8 cellular contexts compared by ENCODE assay signal in the genomic region with DNA sequence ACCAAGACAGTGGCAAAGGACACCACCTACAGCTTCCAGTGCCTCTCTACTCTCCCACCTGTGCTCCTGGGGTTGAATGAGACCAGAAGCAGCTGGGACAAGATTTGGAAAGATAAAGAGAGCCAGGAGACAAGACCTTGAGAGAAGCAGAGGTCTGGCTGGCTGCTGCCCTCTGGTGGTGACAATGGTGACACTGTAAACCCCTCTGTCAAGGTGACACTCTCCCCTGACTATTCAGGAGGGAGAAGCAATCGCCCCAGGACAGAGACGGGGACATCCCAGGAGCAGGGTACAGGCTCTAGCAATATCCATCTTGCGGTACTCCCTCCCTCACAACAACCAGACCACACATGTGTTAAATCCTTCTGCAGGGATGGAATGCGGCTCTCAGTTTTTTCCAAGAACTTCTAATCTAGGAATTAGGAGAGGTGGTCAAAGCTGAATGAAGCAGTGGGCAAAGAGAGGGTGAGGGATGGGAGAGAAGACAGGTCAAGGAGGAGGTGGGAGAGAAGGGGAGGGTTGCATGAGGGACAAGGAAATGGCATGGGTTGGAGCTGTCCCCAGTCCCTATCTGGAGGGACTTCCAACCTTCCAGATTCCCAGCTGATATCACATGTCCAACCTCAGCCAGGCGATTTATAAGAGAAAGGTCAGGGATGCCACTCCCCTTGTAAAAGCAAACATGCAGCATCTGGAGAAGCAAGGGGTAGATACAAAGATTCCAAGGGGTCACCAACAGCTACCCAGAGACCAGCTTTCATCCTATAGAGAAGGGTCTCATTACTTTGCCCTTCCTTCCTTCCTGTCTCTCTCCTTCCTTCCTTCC. TPM values are rescaled to one million over a fixed set of nuclear protein-coding genes. Genes with fewer than 3 reads are reported as not detected.
A peak's percentile ranks its signal among the peaks of the same experiment; 100 is the strongest.
DNase-seq lines count a peak whose midpoint lies in the region; ATAC-seq and TF ChIP-seq lines count a peak whose summit lies in the region.

No MANE protein-coding gene starts in this region.

- no peaks in the 10 kb centered on the region for H3K36me3 ChIP-seq in thoracic aorta

- H3K27ac ChIP-seq in thoracic aorta, result no peak overlapping the region

- peaks cover 15% of the 10 kb centered on the region for H3K36me3 Mint-ChIP-seq in activated T-helper 1 cell treated with anti-CD3 and anti-CD28 coated beads, Interleukin-12 subunit alpha, Interleukin-12 subunit beta, Interleukin-2, Interleukin-4 antibody, amounts not matched to agents 30 ng/mL and 10 ng/mL and 1 ng/mL, durations not matched to agents 14 hours and 24 hours and 36 hours (ENCODE audit: low read depth)

- no peaks in the 10 kb centered on the region for H3K9me3 ChIP-seq in thoracic aorta

- peaks cover 39% of the 10 kb centered on the region for H3K27me3 Mint-ChIP-seq in activated T-helper 1 cell treated with anti-CD3 and anti-CD28 coated beads, Interleukin-12 subunit alpha, Interleukin-12 subunit beta, Interleukin-2, Interleukin-4 antibody, amounts not matched to agents 30 ng/mL and 10 ng/mL and 1 ng/mL, durations not matched to agents 14 hours and 24 hours and 36 hours (ENCODE audit: insufficient read depth)

- peak; percentile 92 for TF ChIP-seq CTCF in fibroblast of pulmonary artery (IDR thresholded peaks at IDR 0.05; ENCODE audit: low read length, missing control alignments)
- TF ChIP-seq CTCF in thoracic aorta (IDR thresholded peaks at IDR 0.05), result peak; percentile 82

- H3K27ac Mint-ChIP-seq in activated T-helper 1 cell treated with anti-CD3 and anti-CD28 coated beads, Interleukin-12 subunit alpha, Interleukin-12 subunit beta, Interleukin-2, Interleukin-4 antibody, amounts not matched to agents 30 ng/mL and 10 ng/mL and 1 ng/mL, durations not matched to agents 14 hours and 24 hours and 36 hours, result peak overlapping the region; percentile 31

- peaks cover 10 to 37% of the 10 kb centered on the region in 2 donors for H3K4me1 ChIP-seq in thoracic aorta (ENCODE audit: control insufficient read depth in 1 of 2, low read depth in 2 of 2)

- ATAC-seq in thoracic aorta (ENCODE audit: insufficient number of reproducible peaks, low FRiP score, low read depth), result no peak

- peaks cover 39% of the 10 kb centered on the region for H3K4me1 Mint-ChIP-seq in activated T-helper 1 cell treated with anti-CD3 and anti-CD28 coated beads, Interleukin-12 subunit alpha, Interleukin-12 subunit beta, Interleukin-2, Interleukin-4 antibody, amounts not matched to agents 30 ng/mL and 10 ng/mL and 1 ng/mL, durations not matched to agents 14 hours and 24 hours and 36 hours (ENCODE audit: low read depth)

- H3K27me3 ChIP-seq in thoracic aorta (replicated peaks; ENCODE audit: insufficient read depth), result peaks cover 6% of the 10 kb centered on the region

- intact Hi-C loops in activated T-helper 1 cell treated with anti-CD3 and anti-CD28 coated beads, Interleukin-12 subunit alpha, Interleukin-12 subunit beta, Interleukin-2, Interleukin-4 antibody, amounts not matched to agents 30 ng/mL and 10 ng/mL and 1 ng/mL, durations not matched to agents 14 hours and 24 hours and 36 hours (cut with micrococcal nuclease), result loop anchor here (1.0 to 5.0 kb wide), 4 partner anchors 15 to 1180 kb away; a partner anchor contains a TSS

- DNase-seq in DMS 273 treated with DMSO at 0.1 percent for 48 hours (lab: John Stamatoyannopoulos, UW) (peak; percentile 10), RPMI8226 (peak; percentile 83), fibroblast of pulmonary artery (ENCODE audit: low read depth) (peak; percentile 70), nucleus accumbens (lab: John Stamatoyannopoulos, UW) (peak in 44 of 56 donors; percentile 7 to 86 (median 30)), thoracic aorta (ENCODE audit: low spot score) (no peak), NCI-H1048 (lab: John Stamatoyannopoulos, UW) (no peak)
- DNase-seq in Jurkat, Clone E6-1 (ENCODE audit: low read depth, low spot score), result peak; percentile 75
- peak; percentile 61 for DNase-seq in activated T-helper 1 cell treated with anti-CD3 and anti-CD28 coated beads, Interleukin-12 subunit alpha, Interleukin-12 subunit beta, Interleukin-2, Interleukin-4 antibody, amounts not matched to agents 30 ng/mL and 10 ng/mL and 1 ng/mL, durations not matched to agents 14 hours and 24 hours and 36 hours (ENCODE audit: low spot score)

- H3K4me3 Mint-ChIP-seq in activated T-helper 1 cell treated with anti-CD3 and anti-CD28 coated beads, Interleukin-12 subunit alpha, Interleukin-12 subunit beta, Interleukin-2, Interleukin-4 antibody, amounts not matched to agents 30 ng/mL and 10 ng/mL and 1 ng/mL, durations not matched to agents 14 hours and 24 hours and 36 hours, result no peak overlapping the region

- no peak overlapping the region for H3K4me3 ChIP-seq in Jurkat, Clone E6-1 (ENCODE audit: low read length)
- H3K4me3 ChIP-seq in fibroblast of pulmonary artery (replicated peaks; ENCODE audit: low read depth, low read length) (no peak overlapping the region), thoracic aorta (no peak overlapping the region)

- no peaks in the 10 kb centered on the region for H3K9me3 Mint-ChIP-seq in activated T-helper 1 cell treated with anti-CD3 and anti-CD28 coated beads, Interleukin-12 subunit alpha, Interleukin-12 subunit beta, Interleukin-2, Interleukin-4 antibody, amounts not matched to agents 30 ng/mL and 10 ng/mL and 1 ng/mL, durations not matched to agents 14 hours and 24 hours and 36 hours

RNA-seq across cellular contexts. Expression of a gene that starts 2.9 kb away (rescaled TPM):
- polyA plus RNA-seq in Jurkat, Clone E6-1 (2012; ENCODE audit: insufficient read depth, insufficient read length), result 2.9 TPM
- 0.37 TPM in 1 of 2 replicates, not detected in the other for total RNA-seq in activated T-helper 1 cell treated with anti-CD3 and anti-CD28 coated beads, Interleukin-12 subunit alpha, Interleukin-12 subunit beta, Interleukin-2, Interleukin-4 antibody, amounts not matched to agents 30 ng/mL and 10 ng/mL and 1 ng/mL, durations not matched to agents 14 hours and 24 hours and 36 hours
- under 1 TPM in 1 of 2 donors, not detected in 1; 0.95 TPM for total RNA-seq in thoracic aorta

RNA-seq across cellular contexts. Expression of a gene that starts 17.1 kb away (rescaled TPM):
- polyA plus RNA-seq in Jurkat, Clone E6-1 (2012; ENCODE audit: insufficient read depth, insufficient read length), result 19.8 TPM
- total RNA-seq in activated T-helper 1 cell treated with anti-CD3 and anti-CD28 coated beads, Interleukin-12 subunit alpha, Interleukin-12 subunit beta, Interleukin-2, Interleukin-4 antibody, amounts not matched to agents 30 ng/mL and 10 ng/mL and 1 ng/mL, durations not matched to agents 14 hours and 24 hours and 36 hours, result 32.8 and 33.0 TPM in 2 replicates
- total RNA-seq in thoracic aorta, result 10 to 100 TPM in 1 of 2 donors, 1 to 10 TPM in 1; 8.9 to 10.8 TPM

RNA-seq across cellular contexts. Expression of a gene that starts 17.3 kb away (rescaled TPM):
- 33.7 TPM for polyA plus RNA-seq in Jurkat, Clone E6-1 (2012; ENCODE audit: insufficient read depth, insufficient read length)
- total RNA-seq in activated T-helper 1 cell treated with anti-CD3 and anti-CD28 coated beads, Interleukin-12 subunit alpha, Interleukin-12 subunit beta, Interleukin-2, Interleukin-4 antibody, amounts not matched to agents 30 ng/mL and 10 ng/mL and 1 ng/mL, durations not matched to agents 14 hours and 24 hours and 36 hours, result 16.5 and 18.4 TPM in 2 replicates
- total RNA-seq in thoracic aorta, result 1 to 10 TPM in 1 of 2 donors, not detected in 1; 3.1 TPM

Comparison
In these comparisons a context has a peak if more than half of its experiments do, and no peak if none do; other contexts are left out.
1. DNase-seq: peak in DMS 273 treated with DMSO at 0.1 percent for 48 hours (single experiment), Jurkat, Clone E6-1 (single experiment), RPMI8226 (single experiment), activated T-helper 1 cell treated with anti-CD3 and anti-CD28 coated beads, Interleukin-12 subunit alpha, Interleukin-12 subunit beta, Interleukin-2, Interleukin-4 antibody, amounts not matched to agents 30 ng/mL and 10 ng/mL and 1 ng/mL, durations not matched to agents 14 hours and 24 hours and 36 hours (single experiment), fibroblast of pulmonary artery (single experiment) and nucleus accumbens (44 of 56); none in thoracic aorta (single experiment) and NCI-H1048 (single experiment).